Comparison of ENCODE assay signal across 8 cellular contexts in genomic region chr5:154972476-154973080, GRCh38. TPM values are rescaled to one million over a fixed set of nuclear protein-coding genes. Genes with fewer than 3 reads are reported as not detected.
A peak's percentile ranks its signal among the peaks of the same experiment; 100 is the strongest.
DNase-seq lines count a peak whose midpoint lies in the region; ATAC-seq and FAIRE-seq lines count a peak whose summit lies in the region.

No MANE protein-coding gene starts in this region.

- DNase-seq in D341Med (ENCODE audit: low spot score) (peak; percentile 58), HTR-8/SVneo (ENCODE audit: insufficient read length, low spot score) (peak; percentile 29), SK-N-DZ (ENCODE audit: low spot score) (peak; percentile 40), fibroblast of the conjunctiva (ENCODE audit: low read depth) (peak; percentile 22), trophoblast cell (peak; percentile 23 to 60)

- H3K9me3 ChIP-seq in trophoblast cell (ENCODE audit: insufficient read depth, low read depth, low read length), result no peaks in the 10 kb centered on the region

- H2AK5ac ChIP-seq in trophoblast cell (ENCODE audit: low read length), result no peak overlapping the region

- H3K4me1 ChIP-seq in trophoblast cell (ENCODE audit: control insufficient read depth in 1 of 2, insufficient read depth in 2 of 2, low read length in 2 of 2), result no peaks in the 10 kb centered on the region

- H2AFZ ChIP-seq in trophoblast cell (ENCODE audit: insufficient read depth, low read length, poor library complexity), result no peak overlapping the region

- no peak overlapping the region for H3K4me3 ChIP-seq in trophoblast cell (ENCODE audit: low read depth, low read length)

- no peak overlapping the region for H2BK12ac ChIP-seq in trophoblast cell (ENCODE audit: low read length)

- no peak overlapping the region for H3K23ac ChIP-seq in trophoblast cell (ENCODE audit: low read length)

- no peaks in the 10 kb centered on the region for H3K79me1 ChIP-seq in trophoblast cell (ENCODE audit: low read length)

- H3K9ac ChIP-seq in trophoblast cell (ENCODE audit: low read length), result no peak overlapping the region

- no CpG with 5 or more reads among the region's 2 CpGs for WGBS in trophoblast cell (ENCODE audit: extremely low coverage, insufficient coverage, insufficient read length)

- no peak overlapping the region for H2BK120ac ChIP-seq in trophoblast cell (ENCODE audit: insufficient read depth, low read length, poor library complexity)

- no peaks in the 10 kb centered on the region for H3K79me2 ChIP-seq in trophoblast cell (ENCODE audit: control insufficient read depth, insufficient read depth, low read length, poor library complexity)

- ATAC-seq in GM21390 (IDR thresholded peaks at IDR 0.05; ENCODE audit: unreplicated experiment), result no peak
- no peak for ATAC-seq in GM21447 (IDR thresholded peaks at IDR 0.05; ENCODE audit: unreplicated experiment)
- no peak for ATAC-seq in HG03280 (IDR thresholded peaks at IDR 0.05; ENCODE audit: unreplicated experiment)

- H4K8ac ChIP-seq in trophoblast cell (ENCODE audit: low read depth, low read length), result no peak overlapping the region

- H3K14ac ChIP-seq in trophoblast cell (ENCODE audit: low read length), result no peak overlapping the region

- no peaks in the 10 kb centered on the region for H3K27me3 ChIP-seq in trophoblast cell (ENCODE audit: insufficient read depth, low read length)

- no peak overlapping the region for H3K27ac ChIP-seq in trophoblast cell (ENCODE audit: low read depth, low read length)

- no peak overlapping the region for H4K91ac ChIP-seq in trophoblast cell (ENCODE audit: low read depth, low read length)

- peaks cover 0 to 3% of the 10 kb centered on the region in 2 experiments for H3K36me3 ChIP-seq in trophoblast cell (ENCODE audit: control insufficient read depth in 1 of 2, insufficient read depth in 2 of 2, low read length in 2 of 2)

- no peak overlapping the region for H4K12ac ChIP-seq in trophoblast cell (ENCODE audit: low read depth, low read length)

- no peak overlapping the region for H3K4me2 ChIP-seq in trophoblast cell (ENCODE audit: low read length)

- no peak for FAIRE-seq in HTR-8/SVneo (lab: Jason Lieb, UNC)

- no peak overlapping the region for H3K18ac ChIP-seq in trophoblast cell (ENCODE audit: low read length)

- H2BK5ac ChIP-seq in trophoblast cell (ENCODE audit: low read depth, low read length, poor library complexity), result no peak overlapping the region

- H3K4ac ChIP-seq in trophoblast cell (ENCODE audit: low read depth, low read length), result no peak overlapping the region

RNA-seq across cellular contexts. Expression of gene MRPL22, which starts 31.7 kb away (rescaled TPM):
- polyA plus RNA-seq in SK-N-DZ (2014; cell fraction: cytosol; rRNA removed), result 19.5 and 24.6 TPM in 2 replicates
- 23.4 and 31.4 TPM in 2 replicates for polyA plus RNA-seq in SK-N-DZ (2014; cell fraction: nucleus; rRNA removed)
- polyA plus RNA-seq in trophoblast cell (2013), result 60.2 and 61.9 TPM in 2 replicates

RNA-seq across cellular contexts. Expression of gene GEMIN5, which starts 34.6 kb away (rescaled TPM):
- 19.6 and 23.4 TPM in 2 replicates for polyA plus RNA-seq in SK-N-DZ (2014; cell fraction: cytosol; rRNA removed)
- polyA plus RNA-seq in SK-N-DZ (2014; cell fraction: nucleus; rRNA removed), result 12.0 and 18.5 TPM in 2 replicates
- polyA plus RNA-seq in trophoblast cell (2013), result 5.5 and 5.9 TPM in 2 replicates

RNA-seq across cellular contexts. Expression of gene KIF4B, which starts 41.0 kb away (rescaled TPM):
- not detected in 2 replicates for polyA plus RNA-seq in SK-N-DZ (2014; cell fraction: cytosol; rRNA removed)
- polyA plus RNA-seq in SK-N-DZ (2014; cell fraction: nucleus; rRNA removed), result not detected in 2 replicates
- 0.01 TPM in 1 of 2 replicates, not detected in the other for polyA plus RNA-seq in trophoblast cell (2013)
